ENCODE assay signal across 12 cellular contexts in the genomic region with DNA sequence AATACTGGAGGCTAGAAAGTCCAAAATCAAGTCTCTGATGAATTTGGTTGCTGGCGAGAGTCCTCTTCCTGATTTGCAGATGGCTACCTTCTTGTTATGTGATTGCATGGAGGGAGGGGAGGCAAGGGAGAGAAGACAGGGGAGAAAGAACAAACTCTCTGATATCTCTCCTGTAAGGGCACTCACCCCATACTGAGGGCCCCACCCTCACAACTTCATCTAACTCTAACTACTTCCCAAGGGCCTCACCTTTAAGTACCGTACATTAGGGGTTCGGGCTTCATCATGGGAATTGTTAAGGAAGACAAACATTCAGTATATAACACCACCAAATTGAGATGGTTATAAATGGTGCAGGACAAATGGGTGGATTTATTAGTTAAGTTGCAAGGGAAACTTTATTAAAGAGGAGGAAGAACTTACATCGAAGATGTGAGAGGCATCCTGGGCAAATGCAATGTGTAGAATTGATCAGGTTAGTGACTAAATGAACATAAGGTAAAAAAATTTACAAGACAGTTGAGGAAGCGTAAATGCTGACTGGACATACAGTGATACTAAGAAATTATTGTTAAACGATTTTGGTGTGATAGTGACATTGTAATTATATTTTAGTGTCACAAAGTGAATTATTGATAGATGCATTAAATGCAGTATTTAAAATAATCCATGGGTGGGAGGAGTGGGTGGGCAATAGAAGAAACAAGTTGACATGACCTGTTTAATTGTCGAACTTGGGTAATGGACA. TPM values are rescaled to one million over a fixed set of nuclear protein-coding genes. Genes with fewer than 3 reads are reported as not detected.
DNase-seq lines count a peak whose midpoint lies in the region; FAIRE-seq and TF ChIP-seq lines count a peak whose summit lies in the region.
"Had no signal": no experiment of that assay in that cellular context is flagged by ENCODE, and none has a peak within 500 bp of the region (broad histone marks: within the 10 kb centered on the region; RNA-seq: fewer than 3 reads in every experiment).

No MANE protein-coding gene starts in this region.

- H3K4me3 Mint-ChIP-seq in HFFc6 = peak overlapping the region; percentile 84
- H3K4me3 Mint-ChIP-seq in brain = peak overlapping the region; percentile 81 to 86 (median 83)

- DNase-seq in HFFc6 (no peak), HuH-7.5 (ENCODE audit: low spot score) (no peak), inferior parietal cortex (ENCODE audit: extremely low spot score) (no peak), GDM1 (lab: John Stamatoyannopoulos, UW) (no peak), RCC 7860 (ENCODE audit: low spot score) (no peak)

- no peak for TF ChIP-seq RAD21 in liver (IDR thresholded peaks at IDR 0.05)

- H3K9ac ChIP-seq in liver (ENCODE audit: low read depth in 1 of 2, low read length in 2 of 2) (no peak overlapping the region), skeletal muscle tissue (ENCODE audit: low read depth in 1 of 3, low read length in 3 of 3) (no peak overlapping the region)

- 82% methylated on average over 7 of the region's 7 CpGs for WGBS in liver

- no peak overlapping the region for H3K27ac ChIP-seq in liver (ENCODE audit: low read depth in 1 of 2, low read length in 2 of 2)
- no peak overlapping the region for H3K27ac ChIP-seq in skeletal muscle tissue (ENCODE audit: low read depth, low read length)

- no peaks in the 10 kb centered on the region for H3K9me3 ChIP-seq in liver (ENCODE audit: control insufficient read depth in 4 of 4, low read length in 3 of 4)
- H3K9me3 ChIP-seq in skeletal muscle tissue (ENCODE audit: control insufficient read depth in 3 of 3, low read length in 3 of 3) = peaks cover 0 to 2% (median 0%) of the 10 kb centered on the region in 3 donors

- no peaks in the 10 kb centered on the region for H3K27me3 ChIP-seq in liver (ENCODE audit: control insufficient read depth in 4 of 4, insufficient read depth in 4 of 4, low read length in 3 of 4)
- peaks cover 0 to 11% (median under 1%) of the 10 kb centered on the region in 3 donors for H3K27me3 ChIP-seq in skeletal muscle tissue (ENCODE audit: control insufficient read depth in 3 of 3, insufficient read depth in 3 of 3, low read length in 3 of 3)

- no peaks in the 10 kb centered on the region; the same call in 1 of the 2 replicates for H3K27me3 Mint-ChIP-seq in HFFc6 (ENCODE audit: insufficient read depth)
- H3K27me3 Mint-ChIP-seq in brain = peaks cover 14% of the 10 kb centered on the region

- H3K4me1 ChIP-seq in liver (ENCODE audit: control insufficient read depth in 4 of 4, insufficient read depth in 4 of 4, low read length in 3 of 4) = peaks cover 0 to 6% (median 2%) of the 10 kb centered on the region in 4 donors
- peaks cover 0 to 4% (median 0%) of the 10 kb centered on the region in 3 donors for H3K4me1 ChIP-seq in skeletal muscle tissue (ENCODE audit: control insufficient read depth in 3 of 3, insufficient read depth in 3 of 3, low read length in 3 of 3)

- TF ChIP-seq CTCF in HFFc6 (IDR thresholded peaks at IDR 0.05) (no peak), brain (conservative IDR thresholded peaks at IDR 0.05) (no peak), liver (IDR thresholded peaks at IDR 0.05; ENCODE audit: low read depth, low read length, missing input control) (no peak)

- no peaks in the 10 kb centered on the region for H3K36me3 ChIP-seq in liver (ENCODE audit: control insufficient read depth in 4 of 4, insufficient read depth in 3 of 4, low read depth in 1 of 4, low read length in 3 of 4)
- no peaks in the 10 kb centered on the region for H3K36me3 ChIP-seq in skeletal muscle tissue (ENCODE audit: control insufficient read depth in 3 of 3, insufficient read depth in 3 of 3, low read length in 3 of 3)

- H3K9me3 Mint-ChIP-seq in HFFc6 (no peaks in the 10 kb centered on the region; the same call in 1 of the 2 replicates), brain (peaks cover 0 to 5% (median 4%) of the 10 kb centered on the region in 5 experiments)

- H3K4me1 Mint-ChIP-seq in HFFc6 (ENCODE audit: low read depth) = peaks cover 67% of the 10 kb centered on the region; the same call in 1 of the 2 replicates
- H3K4me1 Mint-ChIP-seq in brain = peaks cover 10% of the 10 kb centered on the region

- H3K4me3 ChIP-seq in liver (ENCODE audit: low read depth in 1 of 3, low read length in 3 of 3) (peak overlapping the region; percentile 32 to 64 (median 55)), skeletal muscle tissue (ENCODE audit: low read length in 3 of 3) (peak overlapping the region; percentile 9 to 82 (median 66))

- H3K36me3 Mint-ChIP-seq in HFFc6 (ENCODE audit: low read depth) (peaks cover 22% of the 10 kb centered on the region; the same call in 1 of the 2 replicates), brain (no peaks in the 10 kb centered on the region)

- H3K27ac Mint-ChIP-seq in HFFc6 = peak overlapping the region; percentile 81
- peak overlapping the region in 2 of 5 experiments; percentile 76 to 91 for H3K27ac Mint-ChIP-seq in brain

- FAIRE-seq in RCC 7860 (lab: Jason Lieb, UNC) = no peak
- FAIRE-seq: GM18507 had no signal

TF ChIP-seq in liver, 16 proteins besides CTCF, POLR2A, EP300 and RAD21:
- TF ChIP-seq SP1 (IDR thresholded peaks at IDR 0.05) = no peak
- no peak for TF ChIP-seq RXRA (IDR thresholded peaks at IDR 0.05)
- TF ChIP-seq GABPA (IDR thresholded peaks at IDR 0.05 in 1 of 2, conservative IDR thresholded peaks at IDR 0.05 in 1 of 2) = no peak
- no peak for TF ChIP-seq TAF1 (conservative IDR thresholded peaks at IDR 0.05)

RNA-seq across cellular contexts. Expression of gene OR2B11, which starts 10.6 kb away (rescaled TPM):
- not detected for total RNA-seq in HFFc6 (2021; fragmentation: NEBNext Ultra II Directional; extraction: Animal tissue kit (Norgen Biotek cat#: 25700))
- polyA plus RNA-seq in brain (ENCODE audit: insufficient read depth, low read depth, low replicate concordance) (not detected), liver (not detected)
- total RNA-seq in liver (not detected), skeletal muscle tissue (not detected)
- total RNA-seq: activated CD8-positive, alpha-beta memory T cell treated with anti-CD3 and anti-CD28 coated beads for 36 hours; glomerular endothelial cell; NCI-H460 had no signal

RNA-seq across cellular contexts. Expression of gene NLRP3, which starts 31.4 kb away (rescaled TPM):
- 1 to 10 TPM in 4 of 6 experiments, under 1 TPM in 2; 0.33 to 5.2 (median 4.3) TPM for total RNA-seq in HFFc6 (2021; fragmentation: NEBNext Ultra II Directional; extraction: Animal tissue kit (Norgen Biotek cat#: 25700))
- 0.29 TPM for polyA plus RNA-seq in brain (ENCODE audit: insufficient read depth, low read depth, low replicate concordance)
- total RNA-seq in liver = 1 to 10 TPM in 1 of 2 donors, under 1 TPM in 1; 0.84 to 1.9 TPM
- under 1 TPM; 0.28 to 0.39 TPM for polyA plus RNA-seq in liver
- total RNA-seq in skeletal muscle tissue = 5.2 TPM
- total RNA-seq: NCI-H460 had no signal
